16 cellular contexts compared by ENCODE assay signal in the genomic region with DNA sequence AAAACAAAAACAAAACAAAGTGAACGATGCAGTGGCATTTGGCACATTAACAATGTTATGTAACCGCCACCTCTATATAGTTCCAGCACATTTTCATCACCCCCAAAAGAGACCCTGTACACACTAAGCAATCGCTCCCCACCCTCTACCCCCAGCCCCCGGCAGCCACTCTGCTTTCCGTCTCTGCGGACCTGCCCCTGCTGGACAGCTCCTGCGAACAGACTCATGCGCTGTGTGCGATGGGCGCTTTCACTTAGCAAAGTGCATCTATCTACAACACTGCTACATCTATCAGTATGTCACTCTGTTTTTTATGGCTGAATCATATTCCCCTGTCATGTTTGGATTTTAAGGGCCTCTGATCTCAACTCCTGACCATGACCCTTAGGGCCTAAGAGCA. TPM values are rescaled to one million over a fixed set of nuclear protein-coding genes. Genes with fewer than 3 reads are reported as not detected.
DNase-seq lines count a peak whose midpoint lies in the region; ATAC-seq and TF ChIP-seq lines count a peak whose summit lies in the region.
"Had no signal": no experiment of that assay in that cellular context is flagged by ENCODE, and none has a peak within 500 bp of the region (broad histone marks: within the 10 kb centered on the region; RNA-seq: fewer than 3 reads in every experiment).

No MANE protein-coding gene starts in this region.

- no peak overlapping the region for H3K4me3 ChIP-seq in iPS-15b (ENCODE audit: low read depth, low read length)
- H3K4me3 ChIP-seq in lower lobe of right lung, result no peak overlapping the region
- H3K4me3 ChIP-seq: GM12878, GM23248 had no signal

- TF ChIP-seq CTCF in RWPE1 (conservative IDR thresholded peaks at IDR 0.05; ENCODE audit: low read depth), result no peak
- TF ChIP-seq CTCF in lower lobe of right lung (IDR thresholded peaks at IDR 0.05), result no peak

- H3K4me1 ChIP-seq in iPS-15b (ENCODE audit: control insufficient read depth, insufficient read depth, low read length) (no peaks in the 10 kb centered on the region), lower lobe of right lung (peaks cover 4% of the 10 kb centered on the region)

- H3K36me3 Mint-ChIP-seq in activated naive CD4-positive, alpha-beta T cell treated with anti-CD3 and anti-CD28 coated beads, Interleukin-2, amount 10 ng/mL, durations not matched to agents 7 days and 5 days, result peaks cover 54% of the 10 kb centered on the region
- H3K36me3 Mint-ChIP-seq in activated T-helper 1 cell treated with anti-CD3 and anti-CD28 coated beads, Interleukin-12 subunit alpha, Interleukin-12 subunit beta, Interleukin-2, Interleukin-4 antibody, amounts not matched to agents 30 ng/mL and 10 ng/mL and 1 ng/mL, durations not matched to agents 14 hours and 24 hours and 36 hours (ENCODE audit: low read depth), result peaks cover 36% of the 10 kb centered on the region

- no peaks in the 10 kb centered on the region for H3K27me3 Mint-ChIP-seq in activated naive CD4-positive, alpha-beta T cell treated with anti-CD3 and anti-CD28 coated beads, Interleukin-2, amount 10 ng/mL, durations not matched to agents 7 days and 5 days
- H3K27me3 Mint-ChIP-seq in activated T-helper 1 cell treated with anti-CD3 and anti-CD28 coated beads, Interleukin-12 subunit alpha, Interleukin-12 subunit beta, Interleukin-2, Interleukin-4 antibody, amounts not matched to agents 30 ng/mL and 10 ng/mL and 1 ng/mL, durations not matched to agents 14 hours and 24 hours and 36 hours (ENCODE audit: insufficient read depth), result no peaks in the 10 kb centered on the region
- H3K27me3 Mint-ChIP-seq: CD4-positive, alpha-beta memory T cell had no signal

- DNase-seq in activated naive CD4-positive, alpha-beta T cell treated with anti-CD3 and anti-CD28 coated beads, Interleukin-2, amount 10 ng/mL, durations not matched to agents 7 days and 5 days, result no peak
- no peak for DNase-seq in activated naive CD4-positive, alpha-beta T cell treated with Interleukin-2 at 50 U/mL for 16 hours
- no peak for DNase-seq in RWPE1 (ENCODE audit: low spot score)
- DNase-seq in activated T-helper 1 cell treated with anti-CD3 and anti-CD28 coated beads, Interleukin-12 subunit alpha, Interleukin-12 subunit beta, Interleukin-2, Interleukin-4 antibody, amounts not matched to agents 30 ng/mL and 10 ng/mL and 1 ng/mL, durations not matched to agents 14 hours and 24 hours and 36 hours (ENCODE audit: low spot score), result no peak
- DNase-seq in medulla oblongata (ENCODE audit: extremely low spot score), result no peak
- no peak for DNase-seq in lower lobe of right lung
- no peak for DNase-seq in NCI-H774 (lab: John Stamatoyannopoulos, UW)
- DNase-seq: ACHN; CD4-positive, alpha-beta memory T cell; DMS79; GM23248; H7 had no signal

- peaks cover 51% of the 10 kb centered on the region for H3K36me3 ChIP-seq in iPS-15b (ENCODE audit: control insufficient read depth, insufficient read depth, low read length)
- peaks cover 97% of the 10 kb centered on the region for H3K36me3 ChIP-seq in lower lobe of right lung

- ATAC-seq in lower lobe of right lung, result no peak
- ATAC-seq: GM12878 had no signal

- POLR2A ChIA-PET in RWPE1 (lab: Yijun Ruan, JAX; ENCODE audit: low non-redundant PET), result no interaction called here

- intact Hi-C loops in activated T-helper 1 cell treated with anti-CD3 and anti-CD28 coated beads, Interleukin-12 subunit alpha, Interleukin-12 subunit beta, Interleukin-2, Interleukin-4 antibody, amounts not matched to agents 30 ng/mL and 10 ng/mL and 1 ng/mL, durations not matched to agents 14 hours and 24 hours and 36 hours (cut with micrococcal nuclease), result no loop called here
- intact Hi-C loops in lower lobe of right lung (cut with DNase I), result loop anchor here (10.0 kb wide), 1 partner anchor 51 kb away; no protein-coding TSS in a partner anchor

- peak overlapping the region; percentile 27 for H3K27ac ChIP-seq in RWPE1
- no peak overlapping the region for H3K27ac ChIP-seq in lower lobe of right lung
- H3K27ac ChIP-seq: C4-2B, GM23248 had no signal

- H3K9me3 ChIP-seq in iPS-15b (ENCODE audit: control insufficient read depth, insufficient read depth, low read length), result no peaks in the 10 kb centered on the region
- no peaks in the 10 kb centered on the region for H3K9me3 ChIP-seq in lower lobe of right lung

- H3K4me1 Mint-ChIP-seq in activated naive CD4-positive, alpha-beta T cell treated with anti-CD3 and anti-CD28 coated beads, Interleukin-2, amount 10 ng/mL, durations not matched to agents 7 days and 5 days, result peaks cover 4% of the 10 kb centered on the region
- H3K4me1 Mint-ChIP-seq in activated T-helper 1 cell treated with anti-CD3 and anti-CD28 coated beads, Interleukin-12 subunit alpha, Interleukin-12 subunit beta, Interleukin-2, Interleukin-4 antibody, amounts not matched to agents 30 ng/mL and 10 ng/mL and 1 ng/mL, durations not matched to agents 14 hours and 24 hours and 36 hours (ENCODE audit: low read depth), result peaks cover 14% of the 10 kb centered on the region

- H3K4me3 Mint-ChIP-seq in activated naive CD4-positive, alpha-beta T cell treated with anti-CD3 and anti-CD28 coated beads, Interleukin-2, amount 10 ng/mL, durations not matched to agents 7 days and 5 days, result no peak overlapping the region
- H3K4me3 Mint-ChIP-seq in activated T-helper 1 cell treated with anti-CD3 and anti-CD28 coated beads, Interleukin-12 subunit alpha, Interleukin-12 subunit beta, Interleukin-2, Interleukin-4 antibody, amounts not matched to agents 30 ng/mL and 10 ng/mL and 1 ng/mL, durations not matched to agents 14 hours and 24 hours and 36 hours, result no peak overlapping the region
- H3K4me3 Mint-ChIP-seq: CD4-positive, alpha-beta memory T cell had no signal

- H3K27ac Mint-ChIP-seq in activated naive CD4-positive, alpha-beta T cell treated with anti-CD3 and anti-CD28 coated beads, Interleukin-2, amount 10 ng/mL, durations not matched to agents 7 days and 5 days, result peak overlapping the region; percentile 7
- no peak overlapping the region for H3K27ac Mint-ChIP-seq in activated T-helper 1 cell treated with anti-CD3 and anti-CD28 coated beads, Interleukin-12 subunit alpha, Interleukin-12 subunit beta, Interleukin-2, Interleukin-4 antibody, amounts not matched to agents 30 ng/mL and 10 ng/mL and 1 ng/mL, durations not matched to agents 14 hours and 24 hours and 36 hours

- no peaks in the 10 kb centered on the region for H3K27me3 ChIP-seq in iPS-15b (ENCODE audit: control insufficient read depth, insufficient read depth, low read length)
- H3K27me3 ChIP-seq in lower lobe of right lung (ENCODE audit: low read depth), result no peaks in the 10 kb centered on the region

- CTCF ChIA-PET in activated naive CD4-positive, alpha-beta T cell treated with anti-CD3 and anti-CD28 coated beads, Interleukin-2, amount 10 ng/mL, durations not matched to agents 7 days and 5 days (lab: Charles Lee), result interaction anchor here (1.3 kb wide), 1 partner anchor 61 kb away, joined by 4 read pairs; no protein-coding TSS in a partner anchor
- CTCF ChIA-PET in RWPE1 (lab: Yijun Ruan, JAX), result no interaction called here

- H3K9me3 Mint-ChIP-seq in activated naive CD4-positive, alpha-beta T cell treated with anti-CD3 and anti-CD28 coated beads, Interleukin-2, amount 10 ng/mL, durations not matched to agents 7 days and 5 days, result no peaks in the 10 kb centered on the region
- no peaks in the 10 kb centered on the region for H3K9me3 Mint-ChIP-seq in activated T-helper 1 cell treated with anti-CD3 and anti-CD28 coated beads, Interleukin-12 subunit alpha, Interleukin-12 subunit beta, Interleukin-2, Interleukin-4 antibody, amounts not matched to agents 30 ng/mL and 10 ng/mL and 1 ng/mL, durations not matched to agents 14 hours and 24 hours and 36 hours
- H3K9me3 Mint-ChIP-seq: CD4-positive, alpha-beta memory T cell had no signal

- H3K9ac ChIP-seq in iPS-15b (ENCODE audit: low read depth, low read length), result peak overlapping the region; percentile 16
- H3K9ac ChIP-seq: GM23248 had no signal

RNA-seq across cellular contexts. Expression of gene TMEM160, which starts 25.1 kb away (rescaled TPM):
- total RNA-seq in activated T-helper 1 cell treated with anti-CD3 and anti-CD28 coated beads, Interleukin-12 subunit alpha, Interleukin-12 subunit beta, Interleukin-2, Interleukin-4 antibody, amounts not matched to agents 30 ng/mL and 10 ng/mL and 1 ng/mL, durations not matched to agents 14 hours and 24 hours and 36 hours, result 51.0 and 52.1 TPM in 2 replicates
- total RNA-seq in lower lobe of right lung, result 29.5 TPM

RNA-seq across cellular contexts. Expression of gene ZC3H4, which starts 40.0 kb away (rescaled TPM):
- total RNA-seq in activated T-helper 1 cell treated with anti-CD3 and anti-CD28 coated beads, Interleukin-12 subunit alpha, Interleukin-12 subunit beta, Interleukin-2, Interleukin-4 antibody, amounts not matched to agents 30 ng/mL and 10 ng/mL and 1 ng/mL, durations not matched to agents 14 hours and 24 hours and 36 hours, result 111 and 114 TPM in 2 replicates
- total RNA-seq in lower lobe of right lung, result 49.3 TPM

RNA-seq across cellular contexts. Expression of gene NPAS1, which starts 53.9 kb away (rescaled TPM):
- total RNA-seq in activated T-helper 1 cell treated with anti-CD3 and anti-CD28 coated beads, Interleukin-12 subunit alpha, Interleukin-12 subunit beta, Interleukin-2, Interleukin-4 antibody, amounts not matched to agents 30 ng/mL and 10 ng/mL and 1 ng/mL, durations not matched to agents 14 hours and 24 hours and 36 hours, result 0.39 and 0.49 TPM in 2 replicates
- total RNA-seq in lower lobe of right lung, result 1.8 TPM
- total RNA-seq: HT-29 had no signal

RNA-seq across cellular contexts. Expression of gene SAE1, which starts 57.1 kb away (rescaled TPM):
- 141 and 142 TPM in 2 replicates for total RNA-seq in activated T-helper 1 cell treated with anti-CD3 and anti-CD28 coated beads, Interleukin-12 subunit alpha, Interleukin-12 subunit beta, Interleukin-2, Interleukin-4 antibody, amounts not matched to agents 30 ng/mL and 10 ng/mL and 1 ng/mL, durations not matched to agents 14 hours and 24 hours and 36 hours
- 49.9 TPM for total RNA-seq in lower lobe of right lung
